In the genomic region with DNA sequence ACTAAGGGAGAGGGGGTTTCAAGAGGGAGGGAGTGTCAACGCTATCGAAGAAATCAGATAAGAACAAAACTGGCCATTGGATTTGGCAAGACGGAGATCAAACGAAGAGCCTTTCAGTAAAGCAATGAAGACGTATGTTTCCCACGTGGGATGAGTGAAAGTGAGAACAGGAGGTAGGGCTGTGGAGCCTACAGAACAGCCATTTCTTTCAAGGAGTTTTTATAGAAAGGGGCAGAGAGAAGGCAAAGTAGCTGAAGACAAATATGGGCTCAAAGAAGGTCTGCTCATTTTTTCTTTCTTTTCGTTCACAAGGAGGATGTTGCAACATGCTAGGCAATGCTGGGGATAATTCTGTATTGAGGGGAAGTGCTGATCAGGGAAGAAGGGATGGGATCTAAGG, we compare ENCODE assay signal across 23 cellular contexts.
DNase-seq lines count a peak whose midpoint lies in the region; ATAC-seq and TF ChIP-seq lines count a peak whose summit lies in the region.
"Had no signal": no experiment of that assay in that cellular context is flagged by ENCODE, and none has a peak within 500 bp of the region (broad histone marks: within the 10 kb centered on the region; RNA-seq: fewer than 3 reads in every experiment).

No MANE protein-coding gene starts in this region.

- DNase-seq in GM13977 (ENCODE audit: low spot score) (peak; percentile 36), nephron progenitor cell (no peak), glomerular visceral epithelial cell (ENCODE audit: extremely low spot score) (no peak), ecto neural progenitor cell (ENCODE audit: low spot score) (no peak), foreskin melanocyte (no peak)
- no peak for DNase-seq in activated CD4-positive, CD25-positive, alpha-beta regulatory T cell (lab: John Stamatoyannopoulos, UW)
- DNase-seq: activated CD8-positive, alpha-beta memory T cell treated with anti-CD3 and anti-CD28 coated beads for 24 hours; activated gamma-delta T cell; C1 segment of cervical spinal cord; DMS53; dorsolateral prefrontal cortex; left cardiac atrium; mucosa of descending colon; NCI-H1436 treated with DMSO at 0.1 percent for 48 hours; NCI-H226; stimulated activated CD4-positive, alpha-beta T cell treated with anti-CD3 and anti-CD28 coated beads, Interleukin-2, amount 100 ng/mL, for 48 hours; thyroid gland had no signal

- H3K36me3 Mint-ChIP-seq in nephron progenitor cell (ENCODE audit: low read depth): peaks cover 11% of the 10 kb centered on the region

- ATAC-seq in GM21717 (IDR thresholded peaks at IDR 0.05; ENCODE audit: unreplicated experiment): peak; percentile 33
- ATAC-seq: HCT116, left cardiac atrium, mucosa of descending colon, sciatic nerve had no signal

- TF ChIP-seq CTCF in GM13977 (IDR thresholded peaks at IDR 0.05; ENCODE audit: extremely low read depth, insufficient read depth, missing control alignments): no peak
- no peak for TF ChIP-seq CTCF in VCaP (conservative IDR thresholded peaks at IDR 0.05)
- no peak for TF ChIP-seq CTCF in nephron progenitor cell (IDR thresholded peaks at IDR 0.05)

- peak overlapping the region; percentile 78; the same call in 1 of the 2 replicates for H3K27ac ChIP-seq in VCaP
- H3K27ac ChIP-seq: hepatocyte, KMS-11, thyroid gland had no signal

- no peak overlapping the region for H3K4me3 Mint-ChIP-seq in nephron progenitor cell

- no peaks in the 10 kb centered on the region for H3K27me3 Mint-ChIP-seq in nephron progenitor cell (ENCODE audit: low read depth, poor library complexity)

- peaks cover 8% of the 10 kb centered on the region for H3K4me1 Mint-ChIP-seq in nephron progenitor cell

- H3K27ac Mint-ChIP-seq in nephron progenitor cell: peak overlapping the region; percentile 5

- in situ Hi-C loops in GM13977 (cut with MboI; ENCODE audit: low pct_unique_long_range_greater_than_20kb, low sequenced_read_pairs, unreplicated experiment): loop anchor here (25.0 kb wide), 1 partner anchor 710 kb away; no protein-coding TSS in a partner anchor

- no peaks in the 10 kb centered on the region for H3K9me3 Mint-ChIP-seq in nephron progenitor cell
